ENCODE assay signal across 10 cellular contexts in the genomic region with DNA sequence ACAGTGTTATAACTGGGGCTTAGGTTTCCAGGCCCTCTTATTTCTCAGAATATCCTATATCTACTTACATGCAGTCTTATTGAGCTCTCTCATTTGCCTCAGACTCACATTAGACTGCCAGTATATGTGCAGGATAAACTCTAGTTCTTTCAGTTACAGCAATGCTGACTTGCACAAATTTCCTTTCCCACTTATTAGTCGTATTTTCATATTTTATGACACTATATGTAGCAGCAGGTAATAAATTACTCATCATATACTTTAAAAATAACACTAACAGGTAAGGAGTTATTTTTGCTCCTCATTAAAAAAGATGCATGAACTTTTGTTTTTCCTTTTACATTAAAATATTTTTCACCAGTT.
DNase-seq lines count a peak whose midpoint lies in the region; ATAC-seq and TF ChIP-seq lines count a peak whose summit lies in the region.
"Had no signal": no experiment of that assay in that cellular context is flagged by ENCODE, and none has a peak within 500 bp of the region (broad histone marks: within the 10 kb centered on the region; RNA-seq: fewer than 3 reads in every experiment).

No MANE protein-coding gene starts in this region.

- WGBS in smooth muscle cell (ENCODE audit: low lambda C conversion rate) = 59% methylated on average over 1 of the region's 1 CpG

- H3K4me1 ChIP-seq in GM23338 (ENCODE audit: insufficient read depth) (peaks cover 61% of the 10 kb centered on the region), iPS-18a (ENCODE audit: control insufficient read depth, low read depth, low read length) (peaks cover 50% of the 10 kb centered on the region), smooth muscle cell (ENCODE audit: low read depth) (peaks cover 45% of the 10 kb centered on the region)

- H3K27ac Mint-ChIP-seq in GM23338 = peak overlapping the region; percentile 68; the same call in 1 of the 2 replicates
- H3K27ac Mint-ChIP-seq in effector memory CD8-positive, alpha-beta T cell = no peak overlapping the region
- H3K27ac Mint-ChIP-seq: activated CD8-positive, alpha-beta memory T cell treated with anti-CD3 and anti-CD28 coated beads, Interleukin-2, amount 10 ng/mL, durations not matched to agents 7 days and 5 days had no signal

- peak overlapping the region; percentile 84; the same call in 1 of the 2 replicates for H3K27ac ChIP-seq in GM23338 (ENCODE audit: low read depth)
- H3K27ac ChIP-seq in VCaP = peak overlapping the region; percentile 87
- peak overlapping the region; percentile 69 for H3K27ac ChIP-seq in iPS-18a (ENCODE audit: low read length)
- peak overlapping the region; percentile 93 for H3K27ac ChIP-seq in smooth muscle cell (ENCODE audit: low read depth)

- no peaks in the 10 kb centered on the region for H3K9me3 ChIP-seq in iPS-18a (ENCODE audit: control insufficient read depth, low read depth, low read length)
- H3K9me3 ChIP-seq in smooth muscle cell (replicated peaks; ENCODE audit: low read depth) = no peaks in the 10 kb centered on the region

- H3K4me2 ChIP-seq in GM23338 (peak overlapping the region; percentile 50), smooth muscle cell (peak overlapping the region; percentile 60)

- ATAC-seq in GM23338 (no peak), HG02571 (IDR thresholded peaks at IDR 0.05; ENCODE audit: unreplicated experiment) (no peak)
- ATAC-seq in effector memory CD8-positive, alpha-beta T cell (replicated peaks) = no peak
- ATAC-seq: activated CD8-positive, alpha-beta memory T cell treated with anti-CD3 and anti-CD28 coated beads, Interleukin-2, amount 10 ng/mL, durations not matched to agents 7 days and 5 days had no signal

- H3K9me2 ChIP-seq in GM23338 (ENCODE audit: insufficient read depth) = no peaks in the 10 kb centered on the region

- H3K27me3 Mint-ChIP-seq in GM23338 (ENCODE audit: insufficient read depth, low read depth, poor library complexity) = peaks cover 9% of the 10 kb centered on the region
- H3K27me3 Mint-ChIP-seq in effector memory CD8-positive, alpha-beta T cell = peaks cover 41 to 59% of the 10 kb centered on the region in 2 donors

- TF ChIP-seq CTCF in GM23338 (conservative IDR thresholded peaks at IDR 0.05; ENCODE audit: low read depth in 2 of 2) (no peak), VCaP (conservative IDR thresholded peaks at IDR 0.05) (no peak), smooth muscle cell (IDR thresholded peaks at IDR 0.05; ENCODE audit: borderline replicate concordance, insufficient read depth, poor library complexity, severe bottlenecking) (no peak)

- H2AFZ ChIP-seq in GM23338 (no peak overlapping the region), smooth muscle cell (ENCODE audit: low read depth) (no peak overlapping the region)

- H3F3A ChIP-seq in GM23338 (replicated peaks; ENCODE audit: low read depth) (no peaks in the 10 kb centered on the region), smooth muscle cell (ENCODE audit: low read depth) (peaks cover 14% of the 10 kb centered on the region)

- H3K36me3 ChIP-seq in GM23338 (ENCODE audit: insufficient read depth) (no peaks in the 10 kb centered on the region), iPS-18a (ENCODE audit: control insufficient read depth, low read depth, low read length) (no peaks in the 10 kb centered on the region), smooth muscle cell (ENCODE audit: low read depth) (no peaks in the 10 kb centered on the region)

- H3K4me3 Mint-ChIP-seq in GM23338 = no peak overlapping the region
- H3K4me3 Mint-ChIP-seq in effector memory CD8-positive, alpha-beta T cell = no peak overlapping the region
- H3K4me3 Mint-ChIP-seq: activated CD8-positive, alpha-beta memory T cell treated with anti-CD3 and anti-CD28 coated beads, Interleukin-2, amount 10 ng/mL, durations not matched to agents 7 days and 5 days had no signal

- peaks cover 83% of the 10 kb centered on the region for H3K4me1 Mint-ChIP-seq in GM23338
- peaks cover 5% of the 10 kb centered on the region in 2 donors for H3K4me1 Mint-ChIP-seq in effector memory CD8-positive, alpha-beta T cell (ENCODE audit: low read depth in 2 of 2)

- no peaks in the 10 kb centered on the region; the same call in 2 of the 3 replicates for H3K36me3 Mint-ChIP-seq in GM23338 (ENCODE audit: low read depth)
- H3K36me3 Mint-ChIP-seq in effector memory CD8-positive, alpha-beta T cell (ENCODE audit: insufficient read depth) = no peaks in the 10 kb centered on the region
- H3K36me3 Mint-ChIP-seq: activated CD8-positive, alpha-beta memory T cell treated with anti-CD3 and anti-CD28 coated beads, Interleukin-2, amount 10 ng/mL, durations not matched to agents 7 days and 5 days had no signal

- H3K4me3 ChIP-seq in GM23338 = no peak overlapping the region
- no peak overlapping the region for H3K4me3 ChIP-seq in iPS-18a (ENCODE audit: low read length)
- peak overlapping the region; percentile 17 for H3K4me3 ChIP-seq in smooth muscle cell

- H4K20me1 ChIP-seq in GM23338 (replicated peaks; ENCODE audit: insufficient read depth) (no peaks in the 10 kb centered on the region; the same call in 1 of the 2 replicates), smooth muscle cell (ENCODE audit: low read depth) (peaks cover 7% of the 10 kb centered on the region)

- DNase-seq in GM23338 (ENCODE audit: low spot score) (no peak), smooth muscle cell (lab: John Stamatoyannopoulos, UW; ENCODE audit: unreplicated experiment) (no peak), NCI-H1105 (lab: John Stamatoyannopoulos, UW) (no peak), NCI-H187 (lab: John Stamatoyannopoulos, UW) (no peak)
- no peak for DNase-seq in effector memory CD8-positive, alpha-beta T cell
- DNase-seq: activated CD8-positive, alpha-beta memory T cell treated with anti-CD3 and anti-CD28 coated beads, Interleukin-2, amount 10 ng/mL, durations not matched to agents 7 days and 5 days; stimulated activated CD4-positive, alpha-beta T cell treated with anti-CD3 and anti-CD28 coated beads, Interleukin-4, amount 100 ng/mL, for 1 hour had no signal

- no peaks in the 10 kb centered on the region for H3K9me3 Mint-ChIP-seq in GM23338
- no peaks in the 10 kb centered on the region for H3K9me3 Mint-ChIP-seq in effector memory CD8-positive, alpha-beta T cell

- H3K27me3 ChIP-seq in GM23338 (ENCODE audit: insufficient read depth) (peaks cover 5% of the 10 kb centered on the region; the same call in 1 of the 2 replicates), iPS-18a (ENCODE audit: control insufficient read depth, insufficient read depth, low read length) (no peaks in the 10 kb centered on the region), smooth muscle cell (ENCODE audit: low read depth) (no peaks in the 10 kb centered on the region)

- H3K9ac ChIP-seq in iPS-18a (ENCODE audit: low read length) (peak overlapping the region; percentile 67), smooth muscle cell (ENCODE audit: low read depth) (peak overlapping the region; percentile 54)

- no peaks in the 10 kb centered on the region for H3K79me2 ChIP-seq in GM23338 (replicated peaks; ENCODE audit: insufficient read depth)
- H3K79me2 ChIP-seq in smooth muscle cell (ENCODE audit: low read depth) = no peaks in the 10 kb centered on the region

TF ChIP-seq in GM23338, 12 proteins besides CTCF, POLR2A, EP300 and RAD21 (continues in another document):
- TF ChIP-seq ETS1 (IDR thresholded peaks at IDR 0.05) = no peak
- TF ChIP-seq ZNF114 (CRISPR knock-in tag; IDR thresholded peaks at IDR 0.05) = no peak
- no peak for TF ChIP-seq EZH2phosphoT487 (IDR thresholded peaks at IDR 0.05; ENCODE audit: unreplicated experiment)
- no peak for TF ChIP-seq EZH2 (IDR thresholded peaks at IDR 0.05; ENCODE audit: low read depth, unreplicated experiment)
- TF ChIP-seq, protein P1, sequence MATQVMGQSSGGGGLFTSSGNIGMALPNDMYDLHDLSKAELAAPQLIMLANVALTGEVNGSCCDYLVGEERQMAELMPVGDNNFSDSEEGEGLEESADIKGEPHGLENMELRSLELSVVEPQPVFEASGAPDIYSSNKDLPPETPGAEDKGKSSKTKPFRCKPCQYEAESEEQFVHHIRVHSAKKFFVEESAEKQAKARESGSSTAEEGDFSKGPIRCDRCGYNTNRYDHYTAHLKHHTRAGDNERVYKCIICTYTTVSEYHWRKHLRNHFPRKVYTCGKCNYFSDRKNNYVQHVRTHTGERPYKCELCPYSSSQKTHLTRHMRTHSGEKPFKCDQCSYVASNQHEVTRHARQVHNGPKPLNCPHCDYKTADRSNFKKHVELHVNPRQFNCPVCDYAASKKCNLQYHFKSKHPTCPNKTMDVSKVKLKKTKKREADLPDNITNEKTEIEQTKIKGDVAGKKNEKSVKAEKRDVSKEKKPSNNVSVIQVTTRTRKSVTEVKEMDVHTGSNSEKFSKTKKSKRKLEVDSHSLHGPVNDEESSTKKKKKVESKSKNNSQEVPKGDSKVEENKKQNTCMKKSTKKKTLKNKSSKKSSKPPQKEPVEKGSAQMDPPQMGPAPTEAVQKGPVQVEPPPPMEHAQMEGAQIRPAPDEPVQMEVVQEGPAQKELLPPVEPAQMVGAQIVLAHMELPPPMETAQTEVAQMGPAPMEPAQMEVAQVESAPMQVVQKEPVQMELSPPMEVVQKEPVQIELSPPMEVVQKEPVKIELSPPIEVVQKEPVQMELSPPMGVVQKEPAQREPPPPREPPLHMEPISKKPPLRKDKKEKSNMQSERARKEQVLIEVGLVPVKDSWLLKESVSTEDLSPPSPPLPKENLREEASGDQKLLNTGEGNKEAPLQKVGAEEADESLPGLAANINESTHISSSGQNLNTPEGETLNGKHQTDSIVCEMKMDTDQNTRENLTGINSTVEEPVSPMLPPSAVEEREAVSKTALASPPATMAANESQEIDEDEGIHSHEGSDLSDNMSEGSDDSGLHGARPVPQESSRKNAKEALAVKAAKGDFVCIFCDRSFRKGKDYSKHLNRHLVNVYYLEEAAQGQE (IDR thresholded peaks at IDR 0.05; ENCODE audit: unreplicated experiment) = no peak
- no peak for TF ChIP-seq JUNB (IDR thresholded peaks at IDR 0.05; ENCODE audit: unreplicated experiment)
- TF ChIP-seq CREB1 (CRISPR knock-in tag; IDR thresholded peaks at IDR 0.05; ENCODE audit: low read depth) = no peak
- no peak for TF ChIP-seq ZNF331 (CRISPR knock-in tag; IDR thresholded peaks at IDR 0.05; ENCODE audit: low read depth)
- TF ChIP-seq NANOG (IDR thresholded peaks at IDR 0.05; ENCODE audit: borderline replicate concordance) = no peak
